ENCODE assay signal across 1 cellular context in genomic region chr5:81773148-81773547, GRCh38.
TF ChIP-seq lines count a peak whose summit lies in the region.

No MANE protein-coding gene starts in this region.

TF ChIP-seq in K562, 482 proteins besides CTCF, POLR2A, EP300 and RAD21:
- TF ChIP-seq FOXA1 (IDR thresholded peaks at IDR 0.05; ENCODE audit: borderline replicate concordance) (no peak), NR1H2 (CRISPR knock-in tag; IDR thresholded peaks at IDR 0.05) (no peak), HMG20A (CRISPR knock-in tag; conservative IDR thresholded peaks at IDR 0.05) (no peak), ZNF583 (CRISPR knock-in tag; IDR thresholded peaks at IDR 0.05) (no peak), PHF8 (IDR thresholded peaks at IDR 0.05; ENCODE audit: borderline replicate concordance, low read length) (no peak), MEF2D (tag; conservative IDR thresholded peaks at IDR 0.05; ENCODE audit: low read depth) (no peak), CAMTA2 (CRISPR knock-in tag; conservative IDR thresholded peaks at IDR 0.05) (no peak), KDM5B (IDR thresholded peaks at IDR 0.05; ENCODE audit: insufficient replicate concordance, low read depth, low read length) (no peak), ZNF140 (CRISPR knock-in tag; IDR thresholded peaks at IDR 0.05) (no peak), HDGF (IDR thresholded peaks at IDR 0.05) (no peak), BMI1 (IDR thresholded peaks at IDR 0.05; ENCODE audit: low read length) (no peak), ZBTB1 (CRISPR knock-in tag; IDR thresholded peaks at IDR 0.05; ENCODE audit: borderline replicate concordance, low read depth) (no peak), ZNF316 (IDR thresholded peaks at IDR 0.05) (no peak), HNRNPUL1 (IDR thresholded peaks at IDR 0.05; ENCODE audit: low read length) (no peak), CGGBP1 (CRISPR knock-in tag; IDR thresholded peaks at IDR 0.05) (no peak), HES1 (IDR thresholded peaks at IDR 0.05; ENCODE audit: low read depth) (no peak), EHMT2 (IDR thresholded peaks at IDR 0.05) (no peak), FOXJ2 (tag; IDR thresholded peaks at IDR 0.05) (no peak)
- TF ChIP-seq, protein P1, sequence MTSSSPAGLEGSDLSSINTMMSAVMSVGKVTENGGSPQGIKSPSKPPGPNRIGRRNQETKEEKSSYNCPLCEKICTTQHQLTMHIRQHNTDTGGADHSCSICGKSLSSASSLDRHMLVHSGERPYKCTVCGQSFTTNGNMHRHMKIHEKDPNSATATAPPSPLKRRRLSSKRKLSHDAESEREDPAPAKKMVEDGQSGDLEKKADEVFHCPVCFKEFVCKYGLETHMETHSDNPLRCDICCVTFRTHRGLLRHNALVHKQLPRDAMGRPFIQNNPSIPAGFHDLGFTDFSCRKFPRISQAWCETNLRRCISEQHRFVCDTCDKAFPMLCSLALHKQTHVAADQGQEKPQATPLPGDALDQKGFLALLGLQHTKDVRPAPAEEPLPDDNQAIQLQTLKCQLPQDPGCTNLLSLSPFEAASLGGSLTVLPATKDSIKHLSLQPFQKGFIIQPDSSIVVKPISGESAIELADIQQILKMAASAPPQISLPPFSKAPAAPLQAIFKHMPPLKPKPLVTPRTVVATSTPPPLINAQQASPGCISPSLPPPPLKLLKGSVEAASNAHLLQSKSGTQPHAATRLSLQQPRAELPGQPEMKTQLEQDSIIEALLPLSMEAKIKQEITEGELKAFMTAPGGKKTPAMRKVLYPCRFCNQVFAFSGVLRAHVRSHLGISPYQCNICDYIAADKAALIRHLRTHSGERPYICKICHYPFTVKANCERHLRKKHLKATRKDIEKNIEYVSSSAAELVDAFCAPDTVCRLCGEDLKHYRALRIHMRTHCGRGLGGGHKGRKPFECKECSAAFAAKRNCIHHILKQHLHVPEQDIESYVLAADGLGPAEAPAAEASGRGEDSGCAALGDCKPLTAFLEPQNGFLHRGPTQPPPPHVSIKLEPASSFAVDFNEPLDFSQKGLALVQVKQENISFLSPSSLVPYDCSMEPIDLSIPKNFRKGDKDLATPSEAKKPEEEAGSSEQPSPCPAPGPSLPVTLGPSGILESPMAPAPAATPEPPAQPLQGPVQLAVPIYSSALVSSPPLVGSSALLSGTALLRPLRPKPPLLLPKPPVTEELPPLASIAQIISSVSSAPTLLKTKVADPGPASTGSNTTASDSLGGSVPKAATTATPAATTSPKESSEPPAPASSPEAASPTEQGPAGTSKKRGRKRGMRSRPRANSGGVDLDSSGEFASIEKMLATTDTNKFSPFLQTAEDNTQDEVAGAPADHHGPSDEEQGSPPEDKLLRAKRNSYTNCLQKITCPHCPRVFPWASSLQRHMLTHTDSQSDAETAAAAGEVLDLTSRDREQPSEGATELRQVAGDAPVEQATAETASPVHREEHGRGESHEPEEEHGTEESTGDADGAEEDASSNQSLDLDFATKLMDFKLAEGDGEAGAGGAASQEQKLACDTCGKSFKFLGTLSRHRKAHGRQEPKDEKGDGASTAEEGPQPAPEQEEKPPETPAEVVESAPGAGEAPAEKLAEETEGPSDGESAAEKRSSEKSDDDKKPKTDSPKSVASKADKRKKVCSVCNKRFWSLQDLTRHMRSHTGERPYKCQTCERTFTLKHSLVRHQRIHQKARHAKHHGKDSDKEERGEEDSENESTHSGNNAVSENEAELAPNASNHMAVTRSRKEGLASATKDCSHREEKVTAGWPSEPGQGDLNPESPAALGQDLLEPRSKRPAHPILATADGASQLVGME (CRISPR knock-in tag; IDR thresholded peaks at IDR 0.05): no peak
